Comparison of ENCODE assay signal across 9 cellular contexts in genomic region chr2:120552800-120553471, GRCh38.
DNase-seq lines count a peak whose midpoint lies in the region; ATAC-seq, FAIRE-seq and TF ChIP-seq lines count a peak whose summit lies in the region.
"Had no signal": no experiment of that assay in that cellular context is flagged by ENCODE, and none has a peak within 500 bp of the region (broad histone marks: within the 10 kb centered on the region; RNA-seq: fewer than 3 reads in every experiment).

No MANE protein-coding gene starts in this region.

- no TSS peak for BruUV-seq in GM12878 (replicated peaks; lab: Mats Ljungman, UMichigan)

- SMC1A ChIA-PET in GM12878 (lab: Charles Lee; ENCODE audit: uncharacterized antibody, unreplicated experiment): no interaction called here

- no peaks in the 10 kb centered on the region; a peak in 2 of 4 replicates for H3K27me3 ChIP-seq in GM12878 (replicated peaks in 1 of 2; ENCODE audit: control insufficient read depth in 2 of 2, insufficient read depth in 2 of 2, low read length in 1 of 2)
- peaks cover 37% of the 10 kb centered on the region for H3K27me3 ChIP-seq in iPS-15b (ENCODE audit: control insufficient read depth, insufficient read depth, low read length)

- H3K9ac ChIP-seq in GM12878 (ENCODE audit: control insufficient read depth, insufficient read depth, low read length) (no peak overlapping the region), iPS-15b (ENCODE audit: low read depth, low read length) (no peak overlapping the region)

- no peaks in the 10 kb centered on the region for H3K4me1 ChIP-seq in GM12878 (ENCODE audit: control insufficient read depth, insufficient read depth, low read length)
- H3K4me1 ChIP-seq in iPS-15b (ENCODE audit: control insufficient read depth, insufficient read depth, low read length): peaks cover 2% of the 10 kb centered on the region

- no peaks in the 10 kb centered on the region for H3K79me2 ChIP-seq in GM12878 (ENCODE audit: control insufficient read depth, insufficient read depth, low read length)

- H3K36me3 Mint-ChIP-seq in activated naive CD4-positive, alpha-beta T cell treated with anti-CD3 and anti-CD28 coated beads, Interleukin-2, amount 50 U/mL, for 72 hours: no peaks in the 10 kb centered on the region

- TF ChIP-seq POLR2A in GM12878 (IDR thresholded peaks at IDR 0.05; ENCODE audit: low read depth, low read length): no peak

- TF ChIP-seq EP300 in GM12878 (IDR thresholded peaks at IDR 0.05; ENCODE audit: borderline replicate concordance in 1 of 2, control insufficient read depth in 1 of 2, low read depth in 2 of 2, low read length in 2 of 2): no peak

- H2AFZ ChIP-seq in GM12878 (ENCODE audit: control insufficient read depth, low read depth, low read length): no peak overlapping the region

- in situ Hi-C loops in GM12878 (cut with MboI): no loop called here

- no peak overlapping the region for H3K27ac Mint-ChIP-seq in activated naive CD4-positive, alpha-beta T cell treated with anti-CD3 and anti-CD28 coated beads, Interleukin-2, amount 50 U/mL, for 72 hours

- H3K9me3 ChIP-seq in GM12878 (replicated peaks; ENCODE audit: control insufficient read depth, insufficient read depth, low read length) (no peaks in the 10 kb centered on the region), iPS-15b (ENCODE audit: control insufficient read depth, insufficient read depth, low read length) (no peaks in the 10 kb centered on the region)

- RAD21 ChIA-PET in GM12878 (lab: Charles Lee; ENCODE audit: unreplicated experiment): no interaction called here

- no peak for FAIRE-seq in GM12878 (lab: Jason Lieb, UNC)

- peak in 1 of 2 donors; percentile 57 for DNase-seq in activated naive CD4-positive, alpha-beta T cell treated with anti-CD3 and anti-CD28 coated beads, Interleukin-2, amount 50 U/mL, for 72 hours (ENCODE audit: low spot score in 2 of 2)
- DNase-seq in activated naive CD4-positive, alpha-beta T cell treated with Interleukin-2 at 50 U/mL for 16 hours: no peak
- DNase-seq in NCI-H2107 treated with DMSO at 0.1 percent for 48 hours (lab: John Stamatoyannopoulos, UW; ENCODE audit: unreplicated experiment): peak; percentile 35
- DNase-seq in GM12878 (ENCODE audit: low read depth, low spot score): no peak
- peak; percentile 62 for DNase-seq in stimulated activated CD4-positive, alpha-beta T cell treated with anti-CD3 and anti-CD28 coated beads, Interleukin-15, amount 100 ng/mL, for 24 hours
- no peak for DNase-seq in GM19238 (ENCODE audit: insufficient read length, low spot score)
- DNase-seq in GM19240 (ENCODE audit: insufficient read length, low spot score): no peak

- POLR2A ChIA-PET in GM12878 (lab: Charles Lee): no interaction called here

- no peak for TF ChIP-seq RAD21 in GM12878 (IDR thresholded peaks at IDR 0.05; ENCODE audit: insufficient read depth, low read depth, low read length)

- peak; percentile 23 to 55 (median 52); a peak in 5 of 6 replicates for TF ChIP-seq CTCF in GM12878 (IDR thresholded peaks at IDR 0.05 in 2 of 3, conservative IDR thresholded peaks at IDR 0.05 in 1 of 3; ENCODE audit: control insufficient read depth in 2 of 3, extremely low read depth in 1 of 3, insufficient read depth in 1 of 3, low read depth in 3 of 3, low read length in 3 of 3)

- H3K9me3 Mint-ChIP-seq in activated naive CD4-positive, alpha-beta T cell treated with anti-CD3 and anti-CD28 coated beads, Interleukin-2, amount 50 U/mL, for 72 hours: no peaks in the 10 kb centered on the region
- H3K9me3 Mint-ChIP-seq: central memory CD8-positive, alpha-beta T cell had no signal

- no peak overlapping the region for H3K27ac ChIP-seq in GM12878 (ENCODE audit: control insufficient read depth, insufficient read depth)

- H3K36me3 ChIP-seq in GM12878 (ENCODE audit: control insufficient read depth in 2 of 2, insufficient read depth in 2 of 2, low read length in 1 of 2): no peaks in the 10 kb centered on the region
- no peaks in the 10 kb centered on the region for H3K36me3 ChIP-seq in iPS-15b (ENCODE audit: control insufficient read depth, insufficient read depth, low read length)

- intact Hi-C loops in GM12878 (cut with micrococcal nuclease; ENCODE audit: unreplicated experiment): loop anchor here (10.0 kb wide), 1 partner anchor 208 kb away; the partner anchor contains the start of gene INHBB

- 15% methylated on average over 23 of the region's 23 CpGs for WGBS in GM12878 (ENCODE audit: insufficient coverage, insufficient replicate concordance, low lambda C conversion rate, missing lambda C conversion rate)

- CTCF ChIA-PET in GM12878 (lab: Yijun Ruan, JAX): interaction anchor here (1.1 kb wide), 1 partner anchor 29 kb away, joined by 3 read pairs; no protein-coding TSS in a partner anchor

- H4K20me1 ChIP-seq in GM12878 (ENCODE audit: control insufficient read depth, insufficient read depth): no peaks in the 10 kb centered on the region

- H3K4me2 ChIP-seq in GM12878 (ENCODE audit: control insufficient read depth, insufficient read depth): no peak overlapping the region

- H3K4me3 ChIP-seq in GM12878 (no peak overlapping the region), iPS-15b (ENCODE audit: low read depth, low read length) (peak overlapping the region; percentile 30)

- ATAC-seq in activated naive CD4-positive, alpha-beta T cell treated with anti-CD3 and anti-CD28 coated beads, Interleukin-2, amount 50 U/mL, for 72 hours: peak; percentile 43 to 84
- peak; percentile 85 for ATAC-seq in GM12878

TF ChIP-seq in GM12878, 131 proteins besides CTCF, POLR2A, EP300 and RAD21 (continues in another document):
- no peak for TF ChIP-seq TBL1XR1 (IDR thresholded peaks at IDR 0.05; ENCODE audit: low read depth, low read length)
- TF ChIP-seq E4F1 (IDR thresholded peaks at IDR 0.05; ENCODE audit: borderline replicate concordance, partially characterized antibody): no peak
- no peak for TF ChIP-seq SKIL (IDR thresholded peaks at IDR 0.05; ENCODE audit: low read depth, poor library complexity, severe bottlenecking)
- no peak for TF ChIP-seq E2F4 (IDR thresholded peaks at IDR 0.05; ENCODE audit: low read depth, low read length)
- no peak for TF ChIP-seq ELK1 (IDR thresholded peaks at IDR 0.05; ENCODE audit: low read depth, low read length)
- TF ChIP-seq PAX8 (IDR thresholded peaks at IDR 0.05): no peak
- no peak for TF ChIP-seq ASH2L (IDR thresholded peaks at IDR 0.05; ENCODE audit: borderline replicate concordance, low read depth)
- TF ChIP-seq RUNX3 (IDR thresholded peaks at IDR 0.05; ENCODE audit: low read length): no peak

Comparison
In these comparisons a context has a peak if more than half of its experiments do, and no peak if none do; other contexts are left out.
1. DNase-seq: peak in NCI-H2107 treated with DMSO at 0.1 percent for 48 hours (single experiment) and stimulated activated CD4-positive, alpha-beta T cell treated with anti-CD3 and anti-CD28 coated beads, Interleukin-15, amount 100 ng/mL, for 24 hours (single experiment); none in activated naive CD4-positive, alpha-beta T cell treated with Interleukin-2 at 50 U/mL for 16 hours (single experiment), GM12878 (single experiment), GM19238 (single experiment) and GM19240 (single experiment).